Comparison of ENCODE assay signal across 2 cellular contexts in the genomic region with DNA sequence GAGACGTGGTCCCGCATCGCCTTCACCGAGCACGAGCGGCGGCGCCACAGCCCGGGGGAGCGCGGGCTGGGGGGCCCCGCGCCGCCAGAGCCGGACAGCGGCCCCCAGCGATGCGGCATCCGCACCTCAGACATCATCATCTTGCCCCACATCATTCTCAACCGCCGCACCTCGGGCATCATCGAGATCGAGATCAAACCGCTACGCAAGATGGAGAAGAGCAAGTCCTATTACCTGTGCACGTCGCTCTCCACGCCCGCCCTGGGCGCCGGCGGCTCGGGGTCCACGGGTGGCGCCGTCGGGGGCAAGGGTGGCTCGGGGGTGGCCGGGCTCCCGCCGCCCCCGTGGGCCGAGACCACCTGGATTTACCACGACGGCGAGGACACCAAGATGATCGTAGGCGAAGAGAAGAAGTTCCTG.
TF ChIP-seq lines count a peak whose summit lies in the region.

No MANE protein-coding gene starts in this region.

TF ChIP-seq in K562, 482 proteins besides CTCF, POLR2A, EP300 and RAD21 (continues in another document):
- TF ChIP-seq PTBP1 (IDR thresholded peaks at IDR 0.05; ENCODE audit: low read depth, low read length) (no peak), ESRRB (CRISPR knock-in tag; IDR thresholded peaks at IDR 0.05; ENCODE audit: borderline replicate concordance) (no peak), CXXC5 (CRISPR knock-in tag; IDR thresholded peaks at IDR 0.05) (no peak), ZBTB17 (CRISPR knock-in tag; IDR thresholded peaks at IDR 0.05) (no peak), MEIS2 (IDR thresholded peaks at IDR 0.05; ENCODE audit: partially characterized antibody) (no peak), RCOR1 (IDR thresholded peaks at IDR 0.05; ENCODE audit: borderline replicate concordance in 1 of 2, low read depth in 2 of 2, low read length in 2 of 2) (0 out of 4 replicates have a peak, but pooled peaks of 1 of the 2 experiments have one; percentile 5), SOX6 (IDR thresholded peaks at IDR 0.05) (no peak), GABPA (tag; conservative IDR thresholded peaks at IDR 0.05; ENCODE audit: low read depth) (0 out of 2 replicates have a peak, but pooled peaks have one; percentile 1), ZFP36 (IDR thresholded peaks at IDR 0.05; ENCODE audit: low read depth, low read length, partially characterized antibody) (no peak), TFAM (CRISPR knock-in tag; conservative IDR thresholded peaks at IDR 0.05) (no peak), DNMT1 (IDR thresholded peaks at IDR 0.05) (no peak), FUS (optimal IDR thresholded peaks at IDR 0.05; ENCODE audit: low read depth, low read length) (peak; percentile 1), PHF20 (IDR thresholded peaks at IDR 0.05; ENCODE audit: partially characterized antibody) (no peak), GATAD2A (IDR thresholded peaks at IDR 0.05) (no peak)
- TF ChIP-seq, protein P1, sequence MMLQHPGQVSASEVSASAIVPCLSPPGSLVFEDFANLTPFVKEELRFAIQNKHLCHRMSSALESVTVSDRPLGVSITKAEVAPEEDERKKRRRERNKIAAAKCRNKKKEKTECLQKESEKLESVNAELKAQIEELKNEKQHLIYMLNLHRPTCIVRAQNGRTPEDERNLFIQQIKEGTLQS (IDR thresholded peaks at IDR 0.05) = no peak
- TF ChIP-seq, protein P1 (CRISPR knock-in tag; conservative IDR thresholded peaks at IDR 0.05) = no peak
- TF ChIP-seq, protein P2, sequence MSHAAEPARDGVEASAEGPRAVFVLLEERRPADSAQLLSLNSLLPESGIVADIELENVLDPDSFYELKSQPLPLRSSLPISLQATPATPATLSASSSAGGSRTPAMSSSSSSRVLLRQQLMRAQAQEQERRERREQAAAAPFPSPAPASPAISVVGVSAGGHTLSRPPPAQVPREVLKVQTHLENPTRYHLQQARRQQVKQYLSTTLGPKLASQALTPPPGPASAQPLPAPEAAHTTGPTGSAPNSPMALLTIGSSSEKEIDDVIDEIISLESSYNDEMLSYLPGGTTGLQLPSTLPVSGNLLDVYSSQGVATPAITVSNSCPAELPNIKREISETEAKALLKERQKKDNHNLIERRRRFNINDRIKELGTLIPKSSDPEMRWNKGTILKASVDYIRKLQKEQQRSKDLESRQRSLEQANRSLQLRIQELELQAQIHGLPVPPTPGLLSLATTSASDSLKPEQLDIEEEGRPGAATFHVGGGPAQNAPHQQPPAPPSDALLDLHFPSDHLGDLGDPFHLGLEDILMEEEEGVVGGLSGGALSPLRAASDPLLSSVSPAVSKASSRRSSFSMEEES (CRISPR knock-in tag; IDR thresholded peaks at IDR 0.05) = no peak
- TF ChIP-seq, protein P3, sequence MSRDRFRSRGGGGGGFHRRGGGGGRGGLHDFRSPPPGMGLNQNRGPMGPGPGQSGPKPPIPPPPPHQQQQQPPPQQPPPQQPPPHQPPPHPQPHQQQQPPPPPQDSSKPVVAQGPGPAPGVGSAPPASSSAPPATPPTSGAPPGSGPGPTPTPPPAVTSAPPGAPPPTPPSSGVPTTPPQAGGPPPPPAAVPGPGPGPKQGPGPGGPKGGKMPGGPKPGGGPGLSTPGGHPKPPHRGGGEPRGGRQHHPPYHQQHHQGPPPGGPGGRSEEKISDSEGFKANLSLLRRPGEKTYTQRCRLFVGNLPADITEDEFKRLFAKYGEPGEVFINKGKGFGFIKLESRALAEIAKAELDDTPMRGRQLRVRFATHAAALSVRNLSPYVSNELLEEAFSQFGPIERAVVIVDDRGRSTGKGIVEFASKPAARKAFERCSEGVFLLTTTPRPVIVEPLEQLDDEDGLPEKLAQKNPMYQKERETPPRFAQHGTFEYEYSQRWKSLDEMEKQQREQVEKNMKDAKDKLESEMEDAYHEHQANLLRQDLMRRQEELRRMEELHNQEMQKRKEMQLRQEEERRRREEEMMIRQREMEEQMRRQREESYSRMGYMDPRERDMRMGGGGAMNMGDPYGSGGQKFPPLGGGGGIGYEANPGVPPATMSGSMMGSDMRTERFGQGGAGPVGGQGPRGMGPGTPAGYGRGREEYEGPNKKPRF (IDR thresholded peaks at IDR 0.05; ENCODE audit: low read depth, low read length) = no peak
- TF ChIP-seq, protein P4, sequence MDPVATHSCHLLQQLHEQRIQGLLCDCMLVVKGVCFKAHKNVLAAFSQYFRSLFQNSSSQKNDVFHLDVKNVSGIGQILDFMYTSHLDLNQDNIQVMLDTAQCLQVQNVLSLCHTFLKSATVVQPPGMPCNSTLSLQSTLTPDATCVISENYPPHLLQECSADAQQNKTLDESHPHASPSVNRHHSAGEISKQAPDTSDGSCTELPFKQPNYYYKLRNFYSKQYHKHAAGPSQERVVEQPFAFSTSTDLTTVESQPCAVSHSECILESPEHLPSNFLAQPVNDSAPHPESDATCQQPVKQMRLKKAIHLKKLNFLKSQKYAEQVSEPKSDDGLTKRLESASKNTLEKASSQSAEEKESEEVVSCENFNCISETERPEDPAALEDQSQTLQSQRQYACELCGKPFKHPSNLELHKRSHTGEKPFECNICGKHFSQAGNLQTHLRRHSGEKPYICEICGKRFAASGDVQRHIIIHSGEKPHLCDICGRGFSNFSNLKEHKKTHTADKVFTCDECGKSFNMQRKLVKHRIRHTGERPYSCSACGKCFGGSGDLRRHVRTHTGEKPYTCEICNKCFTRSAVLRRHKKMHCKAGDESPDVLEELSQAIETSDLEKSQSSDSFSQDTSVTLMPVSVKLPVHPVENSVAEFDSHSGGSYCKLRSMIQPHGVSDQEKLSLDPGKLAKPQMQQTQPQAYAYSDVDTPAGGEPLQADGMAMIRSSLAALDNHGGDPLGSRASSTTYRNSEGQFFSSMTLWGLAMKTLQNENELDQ (CRISPR knock-in tag; IDR thresholded peaks at IDR 0.05; ENCODE audit: borderline replicate concordance) = no peak
- TF ChIP-seq, protein P5, sequence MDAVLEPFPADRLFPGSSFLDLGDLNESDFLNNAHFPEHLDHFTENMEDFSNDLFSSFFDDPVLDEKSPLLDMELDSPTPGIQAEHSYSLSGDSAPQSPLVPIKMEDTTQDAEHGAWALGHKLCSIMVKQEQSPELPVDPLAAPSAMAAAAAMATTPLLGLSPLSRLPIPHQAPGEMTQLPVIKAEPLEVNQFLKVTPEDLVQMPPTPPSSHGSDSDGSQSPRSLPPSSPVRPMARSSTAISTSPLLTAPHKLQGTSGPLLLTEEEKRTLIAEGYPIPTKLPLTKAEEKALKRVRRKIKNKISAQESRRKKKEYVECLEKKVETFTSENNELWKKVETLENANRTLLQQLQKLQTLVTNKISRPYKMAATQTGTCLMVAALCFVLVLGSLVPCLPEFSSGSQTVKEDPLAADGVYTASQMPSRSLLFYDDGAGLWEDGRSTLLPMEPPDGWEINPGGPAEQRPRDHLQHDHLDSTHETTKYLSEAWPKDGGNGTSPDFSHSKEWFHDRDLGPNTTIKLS (IDR thresholded peaks at IDR 0.05; ENCODE audit: borderline replicate concordance, low read depth) = 0 out of 2 replicates have a peak, but pooled peaks have one; percentile 8

TF ChIP-seq in liver, 16 proteins besides CTCF, POLR2A, EP300 and RAD21:
- TF ChIP-seq HNF4G (IDR thresholded peaks at IDR 0.05) = no peak
- no peak for TF ChIP-seq FOXA2 (IDR thresholded peaks at IDR 0.05)
- no peak for TF ChIP-seq NR2F2 (IDR thresholded peaks at IDR 0.05)
- no peak for TF ChIP-seq TAF1 (conservative IDR thresholded peaks at IDR 0.05)
- no peak for TF ChIP-seq HNF4A (conservative IDR thresholded peaks at IDR 0.05)
- no peak for TF ChIP-seq EGR1 (IDR thresholded peaks at IDR 0.05; ENCODE audit: low read depth in 2 of 2)
- no peak for TF ChIP-seq JUND (IDR thresholded peaks at IDR 0.05)
- TF ChIP-seq GABPA (IDR thresholded peaks at IDR 0.05 in 1 of 2, conservative IDR thresholded peaks at IDR 0.05 in 1 of 2) = no peak
- no peak for TF ChIP-seq RXRA (IDR thresholded peaks at IDR 0.05)
